11 cellular contexts compared by ENCODE assay signal in the genomic region with DNA sequence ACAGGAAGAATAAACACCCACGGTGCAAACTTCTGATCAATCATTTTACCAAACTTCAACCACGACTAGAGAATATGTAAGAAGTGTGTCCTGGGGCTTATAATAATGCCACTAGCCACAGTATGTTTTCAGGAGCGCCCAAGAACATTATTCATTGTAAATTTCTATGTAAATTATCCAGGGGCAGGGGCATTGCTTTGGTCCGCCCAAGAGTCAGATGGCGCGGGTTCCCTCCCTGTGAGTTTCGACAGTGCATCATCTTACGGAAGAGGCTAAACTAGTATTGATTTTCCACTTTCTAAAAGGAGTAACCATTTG. TPM values are rescaled to one million over a fixed set of nuclear protein-coding genes. Genes with fewer than 3 reads are reported as not detected.
A peak's percentile ranks its signal among the peaks of the same experiment; 100 is the strongest.
DNase-seq lines count a peak whose midpoint lies in the region; ATAC-seq and TF ChIP-seq lines count a peak whose summit lies in the region.
"Had no signal": no experiment of that assay in that cellular context is flagged by ENCODE, and none has a peak within 500 bp of the region (broad histone marks: within the 10 kb centered on the region; RNA-seq: fewer than 3 reads in every experiment).

No MANE protein-coding gene starts in this region.

- H3K27me3 ChIP-seq in CD4-positive, alpha-beta memory T cell (ENCODE audit: insufficient read depth, low read length): peaks cover 60% of the 10 kb centered on the region
- H3K27me3 ChIP-seq in HUES6 (ENCODE audit: control insufficient read depth, insufficient read depth, low read length): peaks cover 91% of the 10 kb centered on the region
- peaks cover 16 to 23% of the 10 kb centered on the region in 2 donors for H3K27me3 ChIP-seq in naive thymus-derived CD4-positive, alpha-beta T cell (ENCODE audit: control insufficient read depth in 2 of 2, insufficient read depth in 2 of 2, low read length in 2 of 2)
- H3K27me3 ChIP-seq: ovary had no signal

- no peak overlapping the region for H3K9ac ChIP-seq in HUES6 (ENCODE audit: low read length)

- H3K27me3 Mint-ChIP-seq in CD4-positive, alpha-beta memory T cell: peaks cover 68 to 72% of the 10 kb centered on the region in 2 donors
- H3K27me3 Mint-ChIP-seq in chondrocyte (ENCODE audit: low read depth): peaks cover 74% of the 10 kb centered on the region
- H3K27me3 Mint-ChIP-seq in naive thymus-derived CD4-positive, alpha-beta T cell: peaks cover 82 to 94% (median 89%) of the 10 kb centered on the region in 5 donors

- peak overlapping the region in 1 of 2 donors; percentile 20 for H3K4me3 ChIP-seq in CD4-positive, alpha-beta memory T cell (ENCODE audit: low read length in 2 of 2)
- H3K4me3 ChIP-seq in HUES6 (ENCODE audit: low read depth, low read length): peak overlapping the region; percentile 60
- no peak overlapping the region for H3K4me3 ChIP-seq in naive thymus-derived CD4-positive, alpha-beta T cell (ENCODE audit: low read length)
- H3K4me3 ChIP-seq: ovary had no signal

- no peaks in the 10 kb centered on the region for H3K9me3 ChIP-seq in CD4-positive, alpha-beta memory T cell (ENCODE audit: control insufficient read depth in 1 of 2, low read length in 2 of 2)
- H3K9me3 ChIP-seq in HUES6 (ENCODE audit: control insufficient read depth, insufficient read depth, low read depth, low read length): no peaks in the 10 kb centered on the region
- H3K9me3 ChIP-seq in naive thymus-derived CD4-positive, alpha-beta T cell (ENCODE audit: control insufficient read depth in 2 of 3, low read length in 3 of 3): no peaks in the 10 kb centered on the region
- H3K9me3 ChIP-seq: ovary had no signal

- TF ChIP-seq CTCF in chondrocyte (IDR thresholded peaks at IDR 0.05): no peak

- DNase-seq in CD4-positive, alpha-beta memory T cell: no peak
- DNase-seq in chondrocyte (ENCODE audit: low spot score) (no peak), posterior cingulate gyrus (no peak), Kasumi-1 (lab: John Stamatoyannopoulos, UW) (no peak), GM03348 (ENCODE audit: low spot score) (no peak)
- DNase-seq in naive thymus-derived CD4-positive, alpha-beta T cell: no peak
- DNase-seq: activated naive CD4-positive, alpha-beta T cell treated with Interleukin-2 at 50 U/mL for 16 hours; ovary; stimulated activated CD4-positive, alpha-beta T cell treated with anti-CD3 and anti-CD28 coated beads, Interleukin-4, amount 100 ng/mL, for 24 hours had no signal

- H3K27ac Mint-ChIP-seq in CD4-positive, alpha-beta memory T cell: peak overlapping the region in 1 of 7 donors; percentile 43
- H3K27ac Mint-ChIP-seq in chondrocyte (ENCODE audit: unreplicated experiment): no peak overlapping the region
- peak overlapping the region in 1 of 9 donors; percentile 19 for H3K27ac Mint-ChIP-seq in naive thymus-derived CD4-positive, alpha-beta T cell

- no peak overlapping the region for H3K27ac ChIP-seq in CD4-positive, alpha-beta memory T cell (ENCODE audit: low read depth, low read length)
- H3K27ac ChIP-seq in HUES6 (ENCODE audit: low read depth, low read length): no peak overlapping the region
- H3K27ac ChIP-seq in naive thymus-derived CD4-positive, alpha-beta T cell (ENCODE audit: low read depth, low read length): no peak overlapping the region
- H3K27ac ChIP-seq: ovary had no signal

- peaks cover 0 to 9% (median under 1%) of the 10 kb centered on the region in 8 donors for H3K9me3 Mint-ChIP-seq in CD4-positive, alpha-beta memory T cell
- H3K9me3 Mint-ChIP-seq in chondrocyte (ENCODE audit: low read depth): no peaks in the 10 kb centered on the region
- H3K9me3 Mint-ChIP-seq in naive thymus-derived CD4-positive, alpha-beta T cell: peaks cover 0 to 5% (median 0%) of the 10 kb centered on the region in 11 donors

- intact Hi-C loops in CD4-positive, alpha-beta memory T cell (cut with micrococcal nuclease): no loop called here
- intact Hi-C loops in naive thymus-derived CD4-positive, alpha-beta T cell (cut with micrococcal nuclease): no loop called here
- intact Hi-C loops in posterior cingulate gyrus (cut with DNase I): loop anchor here (10.0 kb wide), 1 partner anchor 59 kb away; no protein-coding TSS in a partner anchor

- POLR2A ChIA-PET in CD4-positive, alpha-beta memory T cell (lab: Charles Lee; ENCODE audit: partially characterized antibody): no interaction called here
- POLR2A ChIA-PET in naive thymus-derived CD4-positive, alpha-beta T cell (lab: Charles Lee): no interaction called here

- peak overlapping the region; percentile 0 to 85 (median 75) for H3K4me3 Mint-ChIP-seq in CD4-positive, alpha-beta memory T cell
- H3K4me3 Mint-ChIP-seq in chondrocyte (ENCODE audit: unreplicated experiment): peak overlapping the region; percentile 61
- peak overlapping the region; percentile 16 to 79 (median 62) for H3K4me3 Mint-ChIP-seq in naive thymus-derived CD4-positive, alpha-beta T cell

- no peaks in the 10 kb centered on the region for H3K36me3 ChIP-seq in CD4-positive, alpha-beta memory T cell (ENCODE audit: insufficient read depth, low read length)
- no peaks in the 10 kb centered on the region for H3K36me3 ChIP-seq in HUES6 (ENCODE audit: control insufficient read depth, insufficient read depth, low read length)
- H3K36me3 ChIP-seq in naive thymus-derived CD4-positive, alpha-beta T cell (ENCODE audit: control insufficient read depth in 2 of 3, insufficient read depth in 3 of 3, low read length in 3 of 3): no peaks in the 10 kb centered on the region
- H3K36me3 ChIP-seq: ovary had no signal

- peaks cover 17 to 37% (median 23%) of the 10 kb centered on the region in 4 donors for H3K4me1 Mint-ChIP-seq in CD4-positive, alpha-beta memory T cell
- peaks cover 25% of the 10 kb centered on the region for H3K4me1 Mint-ChIP-seq in chondrocyte (ENCODE audit: low read depth)
- H3K4me1 Mint-ChIP-seq in naive thymus-derived CD4-positive, alpha-beta T cell: peaks cover 16 to 37% (median 25%) of the 10 kb centered on the region in 7 donors

- H3K4me1 ChIP-seq in CD4-positive, alpha-beta memory T cell (ENCODE audit: insufficient read depth, low read length): peaks cover 24% of the 10 kb centered on the region
- peaks cover 19% of the 10 kb centered on the region for H3K4me1 ChIP-seq in HUES6 (ENCODE audit: control insufficient read depth, insufficient read depth, low read length)
- no peaks in the 10 kb centered on the region for H3K4me1 ChIP-seq in naive thymus-derived CD4-positive, alpha-beta T cell (ENCODE audit: control insufficient read depth in 2 of 2, insufficient read depth in 2 of 2, low read length in 2 of 2)

- ATAC-seq in naive thymus-derived CD4-positive, alpha-beta T cell: no peak
- no peak for ATAC-seq in GM18868 (IDR thresholded peaks at IDR 0.05; ENCODE audit: unreplicated experiment)

- CTCF ChIA-PET in CD4-positive, alpha-beta memory T cell (lab: Charles Lee; ENCODE audit: partially characterized antibody): no interaction called here
- CTCF ChIA-PET in naive thymus-derived CD4-positive, alpha-beta T cell (lab: Charles Lee): no interaction called here

- no peaks in the 10 kb centered on the region for H3K36me3 Mint-ChIP-seq in CD4-positive, alpha-beta memory T cell
- no peaks in the 10 kb centered on the region for H3K36me3 Mint-ChIP-seq in chondrocyte (ENCODE audit: low read depth)
- peaks cover 0 to 4% (median 0%) of the 10 kb centered on the region in 5 donors for H3K36me3 Mint-ChIP-seq in naive thymus-derived CD4-positive, alpha-beta T cell

RNA-seq across cellular contexts. Expression of a gene that starts 10.6 kb away (rescaled TPM):
- total RNA-seq in CD4-positive, alpha-beta memory T cell: not detected
- polyA plus RNA-seq in CD4-positive, alpha-beta memory T cell: not detected
- total RNA-seq in chondrocyte: 0.05 TPM in 1 of 3 replicates, not detected in the others
- total RNA-seq in naive thymus-derived CD4-positive, alpha-beta T cell: not detected
- not detected for polyA plus RNA-seq in naive thymus-derived CD4-positive, alpha-beta T cell
- total RNA-seq: ovary had no signal
